ENCODE assay signal across 13 cellular contexts in genomic region chr16:79658301-79659001, GRCh38. TPM values are rescaled to one million over a fixed set of nuclear protein-coding genes. Genes with fewer than 3 reads are reported as not detected.
DNase-seq lines count a peak whose midpoint lies in the region; ATAC-seq and TF ChIP-seq lines count a peak whose summit lies in the region.
"Had no signal": no experiment of that assay in that cellular context is flagged by ENCODE, and none has a peak within 500 bp of the region (broad histone marks: within the 10 kb centered on the region; RNA-seq: fewer than 3 reads in every experiment).

No MANE protein-coding gene starts in this region.

- peak; percentile 36 for ATAC-seq in activated CD4-positive, alpha-beta T cell treated with anti-CD3 and anti-CD28 coated beads for 36 hours
- ATAC-seq in HG02571 (IDR thresholded peaks at IDR 0.05; ENCODE audit: unreplicated experiment) (no peak), GM19328 (IDR thresholded peaks at IDR 0.05; ENCODE audit: unreplicated experiment) (no peak)

- intact Hi-C loops in activated CD4-positive, alpha-beta T cell treated with anti-CD3 and anti-CD28 coated beads for 36 hours (cut with DNase I, micrococcal nuclease) = no loop called here

- no peak overlapping the region for H3K27ac Mint-ChIP-seq in activated CD4-positive, alpha-beta T cell treated with anti-CD3 and anti-CD28 coated beads for 36 hours
- H3K27ac Mint-ChIP-seq: activated naive CD8-positive, alpha-beta T cell treated with anti-CD3 and anti-CD28 coated beads, Interleukin-2, amount 10 ng/mL, durations not matched to agents 7 days and 5 days; H9 had no signal

- POLR2A ChIA-PET in activated CD4-positive, alpha-beta T cell treated with anti-CD3 and anti-CD28 coated beads for 36 hours (lab: Charles Lee) = no interaction called here

- no peak overlapping the region for H3K4me3 Mint-ChIP-seq in activated CD4-positive, alpha-beta T cell treated with anti-CD3 and anti-CD28 coated beads for 36 hours
- H3K4me3 Mint-ChIP-seq: activated naive CD8-positive, alpha-beta T cell treated with anti-CD3 and anti-CD28 coated beads, Interleukin-2, amount 10 ng/mL, durations not matched to agents 7 days and 5 days; H9 had no signal

- DNase-seq in activated CD4-positive, alpha-beta T cell treated with anti-CD3 and anti-CD28 coated beads for 36 hours = peak; percentile 18
- DNase-seq in activated CD4-positive, alpha-beta T cell treated with anti-CD3 and anti-CD28 coated beads for 1 hour = no peak
- DNase-seq in T1000 (lab: John Stamatoyannopoulos, UW) (peak; percentile 32), fibroblast of villous mesenchyme (ENCODE audit: low read depth) (peak; percentile 83), stromal cell of bone marrow (ENCODE audit: low read depth) (peak; percentile 85), DMS79 (lab: John Stamatoyannopoulos, UW) (no peak)
- DNase-seq: activated naive CD8-positive, alpha-beta T cell treated with anti-CD3 and anti-CD28 coated beads, Interleukin-2, amount 10 ng/mL, durations not matched to agents 7 days and 5 days; H9; head of caudate nucleus; NCI-H510A treated with DMSO at 0.1 percent for 48 hours; WERI-Rb-1 had no signal

- no peaks in the 10 kb centered on the region for H3K9me3 Mint-ChIP-seq in activated CD4-positive, alpha-beta T cell treated with anti-CD3 and anti-CD28 coated beads for 36 hours (ENCODE audit: low read depth)
- H3K9me3 Mint-ChIP-seq: activated naive CD8-positive, alpha-beta T cell treated with anti-CD3 and anti-CD28 coated beads, Interleukin-2, amount 10 ng/mL, durations not matched to agents 7 days and 5 days had no signal

- H3K4me3 ChIP-seq in fibroblast of villous mesenchyme (ENCODE audit: low read depth, low read length) = no peak overlapping the region

- no peak for TF ChIP-seq CTCF in fibroblast of villous mesenchyme (IDR thresholded peaks at IDR 0.05; ENCODE audit: insufficient read depth, low read depth, low read length)

- CTCF ChIA-PET in activated CD4-positive, alpha-beta T cell treated with anti-CD3 and anti-CD28 coated beads for 36 hours (lab: Charles Lee) = interaction anchor here (0.8 kb wide), 1 partner anchor 66 kb away, joined by 3 read pairs; no protein-coding TSS in a partner anchor

- no peaks in the 10 kb centered on the region for H3K36me3 Mint-ChIP-seq in activated CD4-positive, alpha-beta T cell treated with anti-CD3 and anti-CD28 coated beads for 36 hours (ENCODE audit: low read depth)
- H3K36me3 Mint-ChIP-seq: activated naive CD8-positive, alpha-beta T cell treated with anti-CD3 and anti-CD28 coated beads, Interleukin-2, amount 10 ng/mL, durations not matched to agents 7 days and 5 days had no signal

- H3K4me1 Mint-ChIP-seq in activated CD4-positive, alpha-beta T cell treated with anti-CD3 and anti-CD28 coated beads for 36 hours = no peaks in the 10 kb centered on the region
- H3K4me1 Mint-ChIP-seq: activated naive CD8-positive, alpha-beta T cell treated with anti-CD3 and anti-CD28 coated beads, Interleukin-2, amount 10 ng/mL, durations not matched to agents 7 days and 5 days had no signal

- peaks cover 2% of the 10 kb centered on the region for H3K27me3 Mint-ChIP-seq in activated CD4-positive, alpha-beta T cell treated with anti-CD3 and anti-CD28 coated beads for 36 hours

RNA-seq across cellular contexts. Expression of gene MAF, which starts 57.9 kb away (rescaled TPM):
- 10 to 100 TPM; 66.9 to 71.4 TPM for total RNA-seq in activated CD4-positive, alpha-beta T cell treated with anti-CD3 and anti-CD28 coated beads for 36 hours
- total RNA-seq in fibroblast of villous mesenchyme = 0.86 and 3.5 TPM in 2 replicates

Comparison
In these comparisons a context has a peak if more than half of its experiments do, and no peak if none do; other contexts are left out.
1. DNase-seq: peak in activated CD4-positive, alpha-beta T cell treated with anti-CD3 and anti-CD28 coated beads for 36 hours (single experiment), T1000 (single experiment), fibroblast of villous mesenchyme (single experiment) and stromal cell of bone marrow (single experiment); none in activated CD4-positive, alpha-beta T cell treated with anti-CD3 and anti-CD28 coated beads for 1 hour (single experiment) and DMS79 (single experiment).
2. RNA of gene MAF, which starts 57.9 kb away (total RNA-seq): 66.9 to 71.4 TPM in activated CD4-positive, alpha-beta T cell treated with anti-CD3 and anti-CD28 coated beads for 36 hours; 0.86 to 3.5 TPM in fibroblast of villous mesenchyme; every median in the first group is over 10 times any median in the second.